In the genomic region with DNA sequence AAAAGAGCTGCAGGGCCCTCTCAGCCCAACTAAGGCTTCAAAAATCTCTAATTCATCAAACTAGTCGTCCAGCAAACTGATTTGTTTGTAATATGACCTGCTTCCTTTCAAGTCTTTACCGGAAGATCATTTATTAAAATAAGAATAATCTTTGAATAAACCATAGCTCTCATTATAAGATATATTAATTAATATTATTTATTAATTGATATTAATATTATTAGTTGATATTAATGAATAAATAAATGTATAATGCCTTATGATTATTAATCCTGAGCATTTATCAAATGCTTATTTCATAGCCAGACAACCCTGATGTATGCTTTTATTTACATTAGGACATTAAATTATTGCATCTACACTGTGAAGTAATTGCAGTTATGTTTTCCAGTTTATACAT, we compare ENCODE assay signal across 26 cellular contexts.
"Had no signal": no experiment of that assay in that cellular context is flagged by ENCODE, and none has a peak within 500 bp of the region (broad histone marks: within the 10 kb centered on the region; RNA-seq: fewer than 3 reads in every experiment).

No MANE protein-coding gene starts in this region.

- FAIRE-seq: endometrium, kidney had no signal

- H3K4me3 Mint-ChIP-seq: effector memory CD8-positive, alpha-beta T cell; memory B cell; naive B cell; natural killer cell treated with Interleukin-12 subunit alpha and Interleukin-12 subunit beta and Interleukin-15 and Interleukin-18, amount 100 ng/mL, for 72 hours; neural crest cell; stimulated activated effector memory CD8-positive, alpha-beta T cell treated with anti-CD3 and anti-CD28 coated beads, Interleukin-12 subunit alpha, Interleukin-12 subunit beta, amount 100 ng/mL, for 72 hours; type B pancreatic cell had no signal

- H3K36me3 Mint-ChIP-seq: natural killer cell treated with Interleukin-12 subunit alpha and Interleukin-12 subunit beta and Interleukin-15 and Interleukin-18, amount 100 ng/mL, for 72 hours; stimulated activated effector memory CD8-positive, alpha-beta T cell treated with anti-CD3 and anti-CD28 coated beads, Interleukin-12 subunit alpha, Interleukin-12 subunit beta, amount 100 ng/mL, for 72 hours had no signal

- H3K27ac Mint-ChIP-seq: effector memory CD8-positive, alpha-beta T cell; memory B cell; naive B cell; natural killer cell treated with Interleukin-12 subunit alpha and Interleukin-12 subunit beta and Interleukin-15 and Interleukin-18, amount 100 ng/mL, for 72 hours; stimulated activated effector memory CD8-positive, alpha-beta T cell treated with anti-CD3 and anti-CD28 coated beads, Interleukin-12 subunit alpha, Interleukin-12 subunit beta, amount 100 ng/mL, for 72 hours; type B pancreatic cell had no signal

- H3K4me1 Mint-ChIP-seq: naive B cell; stimulated activated effector memory CD8-positive, alpha-beta T cell treated with anti-CD3 and anti-CD28 coated beads, Interleukin-12 subunit alpha, Interleukin-12 subunit beta, amount 100 ng/mL, for 72 hours had no signal

- H3K4me3 ChIP-seq: esophagus squamous epithelium, gastrocnemius medialis, lung, mucosa of descending colon, prostate gland, right atrium auricular region, sigmoid colon, testis, tibial artery had no signal

- H3K27me3 Mint-ChIP-seq: effector memory CD8-positive, alpha-beta T cell; natural killer cell treated with Interleukin-12 subunit alpha and Interleukin-12 subunit beta and Interleukin-15 and Interleukin-18, amount 100 ng/mL, for 72 hours; type B pancreatic cell had no signal

- H3K27me3 ChIP-seq: esophagus squamous epithelium, gastrocnemius medialis, right atrium auricular region, sigmoid colon, testis, tibial artery had no signal

- H3K36me3 ChIP-seq: esophagus squamous epithelium, gastrocnemius medialis, prostate gland, right atrium auricular region, sigmoid colon, tibial artery had no signal

- DNase-seq: cortex of kidney; effector memory CD8-positive, alpha-beta T cell; erythroblast; esophagus squamous epithelium; gastrocnemius medialis; head of caudate nucleus; kidney; mucosa of descending colon; naive B cell; sigmoid colon; stimulated activated CD4-positive, alpha-beta T cell treated with anti-CD3 and anti-CD28 coated beads, Interleukin-2, amount 100 ng/mL, for 24 hours; stimulated activated CD4-positive, alpha-beta T cell treated with anti-CD3 and anti-CD28 coated beads, Interleukin-4, amount 100 ng/mL, for 24 hours; stimulated activated naive CD4-positive, alpha-beta T cell treated with Interleukin-2 at 50 U/mL for 16 hours; substantia nigra; testis; tibial artery had no signal

- H3K9me3 ChIP-seq: gastrocnemius medialis, prostate gland, sigmoid colon, testis had no signal

- H3K27ac ChIP-seq: esophagus squamous epithelium, gastrocnemius medialis, prostate gland, right atrium auricular region, sigmoid colon, testis, tibial artery had no signal

- H3K4me1 ChIP-seq: esophagus squamous epithelium, gastrocnemius medialis, prostate gland, right atrium auricular region, sigmoid colon, testis, tibial artery had no signal

- ATAC-seq: effector memory CD8-positive, alpha-beta T cell; gastrocnemius medialis; left lobe of liver; mucosa of descending colon; natural killer cell treated with Interleukin-12 subunit alpha and Interleukin-12 subunit beta and Interleukin-15 and Interleukin-18, amount 100 ng/mL, for 72 hours; stimulated activated effector memory CD8-positive, alpha-beta T cell treated with anti-CD3 and anti-CD28 coated beads, Interleukin-12 subunit alpha, Interleukin-12 subunit beta, amount 100 ng/mL, for 72 hours had no signal
